In genomic region chr1:115771847-115772457, GRCh38 we compare ENCODE assay signal across 8 cellular contexts. TPM values are rescaled to one million over a fixed set of nuclear protein-coding genes. Genes with fewer than 3 reads are reported as not detected.
A peak's percentile ranks its signal among the peaks of the same experiment; 100 is the strongest.
DNase-seq lines count a peak whose midpoint lies in the region; TF ChIP-seq lines count a peak whose summit lies in the region.

No MANE protein-coding gene starts in this region.

- DNase-seq in stimulated activated CD4-positive, alpha-beta T cell treated with anti-CD3 and anti-CD28 coated beads, Interleukin-15, amount 100 ng/mL, for 24 hours = peak; percentile 22
- DNase-seq in stimulated activated CD4-positive, alpha-beta T cell treated with anti-CD3 and anti-CD28 coated beads, Interleukin-12 subunit alpha, Interleukin-12 subunit beta, amount 100 ng/mL, for 4 hours = no peak
- DNase-seq in PC-9 (peak; percentile 74 to 82), colonic mucosa (peak; percentile 62), kidney glomerular epithelial cell (lab: John Stamatoyannopoulos, UW) (peak; percentile 86), stromal cell of bone marrow (ENCODE audit: low read depth) (peak; percentile 87)

- H4K20me1 ChIP-seq in Loucy (ENCODE audit: insufficient read depth, low read length, poor library complexity, severe bottlenecking) (no peaks in the 10 kb centered on the region), PC-9 (ENCODE audit: insufficient read depth) (no peaks in the 10 kb centered on the region)

- BruUV-seq in PC-9 (replicated peaks; lab: Mats Ljungman, UMichigan) = no TSS peak

- H3K27ac ChIP-seq in HEK293 (ENCODE audit: extremely low read depth, low read depth, low read length) (no peak overlapping the region), PC-9 (no peak overlapping the region), colonic mucosa (no peak overlapping the region)

- H3K36me3 ChIP-seq in HEK293 (ENCODE audit: control insufficient read depth in 2 of 2, insufficient read depth in 1 of 2, low read length in 2 of 2) (no peaks in the 10 kb centered on the region), Loucy (ENCODE audit: insufficient read depth, low read length) (no peaks in the 10 kb centered on the region), PC-9 (ENCODE audit: low read depth) (no peaks in the 10 kb centered on the region), colonic mucosa (no peaks in the 10 kb centered on the region)

- intact Hi-C loops in PC-9 (cut with micrococcal nuclease; ENCODE audit: unreplicated experiment) (loop anchor here (1.0 to 5.0 kb wide), 4 partner anchors 164 to 635 kb away; no protein-coding TSS in a partner anchor), colonic mucosa (cut with DNase I) (loop anchor here (5.0 kb wide), 1 partner anchor 165 kb away; no protein-coding TSS in a partner anchor)

- CTCF ChIA-PET in HEK293 (lab: Yijun Ruan, JAX) = interaction anchor here (0.5 to 4.5 kb wide), 44 partner anchors 9 to 778 kb away, joined by 3 to 46 read pairs (median 4); no protein-coding TSS in a partner anchor
- CTCF ChIA-PET in PC-9 (lab: Charles Lee) = interaction anchor here (0.5 to 1.4 kb wide), 5 partner anchors 11 to 176 kb away, joined by 3 to 7 read pairs (median 3); no protein-coding TSS in a partner anchor

- H3K9ac ChIP-seq in Loucy (ENCODE audit: low read depth, low read length, poor library complexity, severe bottlenecking) (peak overlapping the region; percentile 58), colonic mucosa (ENCODE audit: low read depth in 2 of 2, low read length in 2 of 2) (no peak overlapping the region)

- H3K9me2 ChIP-seq in Loucy (replicated peaks; ENCODE audit: low read depth, low read length) = no peaks in the 10 kb centered on the region
- H3K9me2 ChIP-seq in PC-9 (ENCODE audit: insufficient read depth) = no peaks in the 10 kb centered on the region

- H2AFZ ChIP-seq in Loucy (ENCODE audit: low read length) (peak overlapping the region; percentile 73), PC-9 (peak overlapping the region; percentile 46; the same call in 1 of the 2 replicates)

- H3K9me3 ChIP-seq in HEK293 (ENCODE audit: control insufficient read depth, insufficient read depth, low read depth, low read length) (no peaks in the 10 kb centered on the region), Loucy (ENCODE audit: insufficient read depth, low read depth, low read length) (no peaks in the 10 kb centered on the region), PC-9 (ENCODE audit: insufficient read depth, low read depth) (no peaks in the 10 kb centered on the region), colonic mucosa (no peaks in the 10 kb centered on the region)

- peak; percentile 79 for TF ChIP-seq CTCF in HEK293 (tag by site-specific recombination; IDR thresholded peaks at IDR 0.05)
- TF ChIP-seq CTCF in Loucy (conservative IDR thresholded peaks at IDR 0.05; ENCODE audit: low read length) = peak; percentile 82
- peak; percentile 95 for TF ChIP-seq CTCF in PC-9 (conservative IDR thresholded peaks at IDR 0.05)
- peak; percentile 45 for TF ChIP-seq CTCF in colonic mucosa (IDR thresholded peaks at IDR 0.05)

- H3K4me1 ChIP-seq in HEK293 (ENCODE audit: control insufficient read depth, insufficient read depth, low read length) (no peaks in the 10 kb centered on the region), Loucy (ENCODE audit: insufficient read depth, low read length, poor library complexity, severe bottlenecking) (no peaks in the 10 kb centered on the region), PC-9 (replicated peaks; ENCODE audit: insufficient read depth) (peaks cover 7% of the 10 kb centered on the region), colonic mucosa (no peaks in the 10 kb centered on the region)

- H3K27me3 ChIP-seq in Loucy (ENCODE audit: insufficient read depth, low read length, poor library complexity, severe bottlenecking) (no peaks in the 10 kb centered on the region), PC-9 (ENCODE audit: insufficient read depth, low read depth) (no peaks in the 10 kb centered on the region), colonic mucosa (no peaks in the 10 kb centered on the region)

- H3K4me3 ChIP-seq in HEK293 (ENCODE audit: low read depth, low read length) = no peak overlapping the region
- peak overlapping the region; percentile 5 for H3K4me3 ChIP-seq in Loucy (ENCODE audit: low read length, poor library complexity, severe bottlenecking)
- peak overlapping the region; percentile 8; the same call in 1 of the 2 replicates for H3K4me3 ChIP-seq in PC-9
- H3K4me3 ChIP-seq in colonic mucosa = no peak overlapping the region

- H3F3A ChIP-seq in Loucy (ENCODE audit: low read depth) (no peaks in the 10 kb centered on the region), PC-9 (ENCODE audit: insufficient read depth, low read depth) (no peaks in the 10 kb centered on the region)

- no peaks in the 10 kb centered on the region for H3K79me2 ChIP-seq in Loucy (ENCODE audit: insufficient read depth, low read length)
- H3K79me2 ChIP-seq in PC-9 (ENCODE audit: low read depth) = no peaks in the 10 kb centered on the region

- peak overlapping the region; percentile 36 for H3K4me2 ChIP-seq in Loucy (ENCODE audit: low read depth, low read length, poor library complexity, severe bottlenecking)
- H3K4me2 ChIP-seq in PC-9 = peak overlapping the region; percentile 52

- POLR2A ChIA-PET in HEK293 (lab: Yijun Ruan, JAX) (no interaction called here), PC-9 (lab: Charles Lee; ENCODE audit: unreplicated experiment) (interaction anchor here (0.5 to 0.8 kb wide), 4 partner anchors 59 to 458 kb away, joined by 3 to 10 read pairs (median 5); no protein-coding TSS in a partner anchor)

TF ChIP-seq in HEK293, 187 proteins besides CTCF, POLR2A, EP300 and RAD21 (continues in another document):
- peak; percentile 62; the same call in 1 of the 2 replicates for TF ChIP-seq ZNF660 (tag by site-specific recombination; IDR thresholded peaks at IDR 0.05)
- TF ChIP-seq, protein P1, sequence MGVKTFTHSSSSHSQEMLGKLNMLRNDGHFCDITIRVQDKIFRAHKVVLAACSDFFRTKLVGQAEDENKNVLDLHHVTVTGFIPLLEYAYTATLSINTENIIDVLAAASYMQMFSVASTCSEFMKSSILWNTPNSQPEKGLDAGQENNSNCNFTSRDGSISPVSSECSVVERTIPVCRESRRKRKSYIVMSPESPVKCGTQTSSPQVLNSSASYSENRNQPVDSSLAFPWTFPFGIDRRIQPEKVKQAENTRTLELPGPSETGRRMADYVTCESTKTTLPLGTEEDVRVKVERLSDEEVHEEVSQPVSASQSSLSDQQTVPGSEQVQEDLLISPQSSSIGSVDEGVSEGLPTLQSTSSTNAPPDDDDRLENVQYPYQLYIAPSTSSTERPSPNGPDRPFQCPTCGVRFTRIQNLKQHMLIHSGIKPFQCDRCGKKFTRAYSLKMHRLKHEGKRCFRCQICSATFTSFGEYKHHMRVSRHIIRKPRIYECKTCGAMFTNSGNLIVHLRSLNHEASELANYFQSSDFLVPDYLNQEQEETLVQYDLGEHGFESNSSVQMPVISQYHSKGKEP (tag by site-specific recombination; IDR thresholded peaks at IDR 0.05) = no peak
- TF ChIP-seq ZNF449 (tag by site-specific recombination; IDR thresholded peaks at IDR 0.05) = peak; percentile 74; the same call in 1 of the 2 replicates
- no peak for TF ChIP-seq ZNF292 (tag by site-specific recombination; IDR thresholded peaks at IDR 0.05; ENCODE audit: borderline replicate concordance, low read depth)
- peak; percentile 81; the same call in 1 of the 2 replicates for TF ChIP-seq ZSCAN30 (tag by site-specific recombination; IDR thresholded peaks at IDR 0.05)
- peak; percentile 79 for TF ChIP-seq ZBTB17 (tag by site-specific recombination; IDR thresholded peaks at IDR 0.05)
- no peak for TF ChIP-seq ZNF623 (tag by site-specific recombination; IDR thresholded peaks at IDR 0.05)
- peak; percentile 74 for TF ChIP-seq EGR2 (tag by site-specific recombination; IDR thresholded peaks at IDR 0.05; ENCODE audit: low read depth)
- no peak for TF ChIP-seq ZBTB11 (tag by site-specific recombination; conservative IDR thresholded peaks at IDR 0.05; ENCODE audit: low read depth)
- TF ChIP-seq YY1 (tag by site-specific recombination; IDR thresholded peaks at IDR 0.05) = 0 out of 2 replicates have a peak, but pooled peaks have one; percentile 18
- TF ChIP-seq ZNF654 (tag by site-specific recombination; IDR thresholded peaks at IDR 0.05; ENCODE audit: low read depth) = peak; percentile 95
- peak; percentile 44; the same call in 1 of the 2 replicates for TF ChIP-seq IKZF3 (tag by site-specific recombination; IDR thresholded peaks at IDR 0.05)

RNA-seq across cellular contexts. Expression of gene CASQ2, which starts 3.4 kb away (rescaled TPM):
- not detected in 2 replicates for total RNA-seq in PC-9 (2021)
- total RNA-seq in colonic mucosa = 10 to 100 TPM in 1 of 2 donors, under 1 TPM in 1; 0.22 to 10.5 TPM

Comparison
In these comparisons a context has a peak if more than half of its experiments do, and no peak if none do; other contexts are left out.
1. H3K4me3 ChIP-seq: peak in Loucy (single experiment) and PC-9 (single experiment); none in HEK293 (single experiment) and colonic mucosa (single experiment).
2. CTCF ChIP-seq: peak in every context shown above with its lines; median percentile 95 in PC-9; 82 in Loucy; 79 in HEK293; 45 in colonic mucosa.